1 cellular context compared by ENCODE assay signal in the genomic region with DNA sequence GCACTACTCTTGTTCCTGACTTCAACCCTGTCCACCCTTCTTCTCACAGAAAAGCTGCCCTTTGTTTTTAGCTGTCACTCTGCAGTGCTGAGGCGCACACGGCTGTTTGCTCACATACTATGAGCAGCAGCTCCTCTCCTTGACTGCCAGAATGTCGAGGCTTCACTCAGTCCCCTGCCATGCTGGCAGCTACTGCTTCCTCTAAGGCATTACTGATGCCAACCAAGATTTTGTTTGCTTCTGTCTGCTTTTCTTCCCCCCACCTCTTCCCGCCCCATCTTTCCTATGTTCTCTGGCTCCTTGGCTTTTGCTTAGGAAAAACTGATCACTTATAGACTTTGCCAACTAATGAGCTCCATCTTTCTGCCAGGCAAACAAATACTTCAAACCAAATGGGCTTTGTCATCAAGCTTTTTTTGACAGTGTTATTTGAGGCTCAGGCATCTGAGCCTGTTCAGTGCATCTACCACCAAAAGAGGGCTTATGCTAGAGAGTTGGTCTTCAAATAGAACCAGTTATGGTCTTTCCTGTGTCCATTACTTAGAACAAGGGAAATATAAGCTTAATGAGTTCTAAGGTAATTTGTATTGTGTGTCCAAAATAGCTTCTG.
TF ChIP-seq lines count a peak whose summit lies in the region.

No MANE protein-coding gene starts in this region.

TF ChIP-seq in IMR-90, 13 proteins besides CTCF, POLR2A, EP300 and RAD21:
- TF ChIP-seq NFE2L2 (IDR thresholded peaks at IDR 0.05; ENCODE audit: low read depth, low read length) (no peak), CEBPB (IDR thresholded peaks at IDR 0.05; ENCODE audit: low read depth, low read length) (no peak), CHD1 (IDR thresholded peaks at IDR 0.05; ENCODE audit: low read depth, low read length) (no peak), MAFK (IDR thresholded peaks at IDR 0.05; ENCODE audit: low read depth, low read length) (no peak), MXI1 (IDR thresholded peaks at IDR 0.05; ENCODE audit: borderline replicate concordance, low read depth, low read length) (no peak), MAZ (IDR thresholded peaks at IDR 0.05; ENCODE audit: borderline replicate concordance, low read depth, low read length) (no peak), RFX5 (IDR thresholded peaks at IDR 0.05; ENCODE audit: low read depth, low read length) (no peak), SMC3 (IDR thresholded peaks at IDR 0.05; ENCODE audit: low read depth, low read length) (no peak), ELK1 (IDR thresholded peaks at IDR 0.05; ENCODE audit: borderline replicate concordance, low read depth, low read length) (no peak), RCOR1 (IDR thresholded peaks at IDR 0.05; ENCODE audit: insufficient replicate concordance, low read length) (no peak), BHLHE40 (IDR thresholded peaks at IDR 0.05; ENCODE audit: low read depth, low read length) (no peak), FOS (IDR thresholded peaks at IDR 0.05; ENCODE audit: low read depth, low read length) (no peak)
- TF ChIP-seq, protein P1, sequence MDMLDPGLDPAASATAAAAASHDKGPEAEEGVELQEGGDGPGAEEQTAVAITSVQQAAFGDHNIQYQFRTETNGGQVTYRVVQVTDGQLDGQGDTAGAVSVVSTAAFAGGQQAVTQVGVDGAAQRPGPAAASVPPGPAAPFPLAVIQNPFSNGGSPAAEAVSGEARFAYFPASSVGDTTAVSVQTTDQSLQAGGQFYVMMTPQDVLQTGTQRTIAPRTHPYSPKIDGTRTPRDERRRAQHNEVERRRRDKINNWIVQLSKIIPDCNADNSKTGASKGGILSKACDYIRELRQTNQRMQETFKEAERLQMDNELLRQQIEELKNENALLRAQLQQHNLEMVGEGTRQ (IDR thresholded peaks at IDR 0.05; ENCODE audit: low read depth, low read length) = no peak
